Comparison of ENCODE assay signal across 9 cellular contexts in the genomic region with DNA sequence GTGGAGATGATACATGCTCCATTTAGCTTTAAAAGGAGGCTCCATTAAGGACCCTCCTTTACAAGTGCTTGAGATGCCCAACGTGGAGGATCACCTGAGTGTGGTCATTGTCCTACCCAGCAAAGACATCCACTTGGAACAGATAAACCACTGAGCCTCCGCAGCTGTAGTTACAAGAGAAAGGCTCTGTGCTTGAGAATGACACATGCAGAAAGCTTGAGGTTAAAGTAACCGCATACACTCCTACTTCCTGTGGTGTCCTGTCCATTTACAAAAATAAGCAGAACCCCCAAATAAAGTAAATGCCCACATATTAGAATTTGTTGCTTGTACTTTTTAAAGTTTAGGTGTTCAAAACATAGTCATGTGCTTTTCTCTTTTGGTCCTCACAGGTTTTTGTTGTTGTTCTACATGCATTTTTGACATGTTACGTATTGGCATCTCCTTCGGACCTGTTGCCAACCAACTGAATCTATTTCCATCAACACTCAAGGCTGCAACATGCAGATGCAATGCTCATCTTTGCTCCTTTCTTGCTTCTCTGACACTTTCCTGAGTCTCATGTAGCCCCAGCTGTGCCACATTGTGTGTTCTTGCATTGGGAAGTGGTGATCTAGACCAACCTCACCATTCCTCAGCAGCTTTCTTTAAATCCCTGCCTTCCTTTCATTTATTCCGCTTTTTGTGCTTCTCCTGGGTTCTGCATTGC.
DNase-seq lines count a peak whose midpoint lies in the region; ATAC-seq and FAIRE-seq lines count a peak whose summit lies in the region.
"Had no signal": no experiment of that assay in that cellular context is flagged by ENCODE, and none has a peak within 500 bp of the region (broad histone marks: within the 10 kb centered on the region; RNA-seq: fewer than 3 reads in every experiment).

No MANE protein-coding gene starts in this region.

- DNase-seq in GF-D8 (lab: John Stamatoyannopoulos, UW) (peak; percentile 29), HTR-8/SVneo (ENCODE audit: insufficient read length, low spot score) (peak; percentile 30), COR-L47 (lab: John Stamatoyannopoulos, UW) (no peak), NCI-H146 (lab: John Stamatoyannopoulos, UW) (no peak), T-helper 9 cell (no peak), AG08396 (ENCODE audit: low spot score) (no peak)
- DNase-seq in central memory CD8-positive, alpha-beta T cell (ENCODE audit: low spot score in 2 of 2), result no peak

- ATAC-seq in GM21619 (IDR thresholded peaks at IDR 0.05; ENCODE audit: unreplicated experiment), result peak; percentile 93
- peak; percentile 40 for ATAC-seq in central memory CD8-positive, alpha-beta T cell (replicated peaks; ENCODE audit: extremely low read depth, poor library complexity, severe bottlenecking)

- H3K4me1 Mint-ChIP-seq in central memory CD8-positive, alpha-beta T cell, result peaks cover 6% of the 10 kb centered on the region
- H3K4me1 Mint-ChIP-seq: activated naive CD4-positive, alpha-beta T cell treated with anti-CD3 and anti-CD28 coated beads, Interleukin-2, amount 50 U/mL, for 24 hours had no signal

- no peak for FAIRE-seq in HTR-8/SVneo (lab: Jason Lieb, UNC)

- no peaks in the 10 kb centered on the region for H3K36me3 Mint-ChIP-seq in central memory CD8-positive, alpha-beta T cell (ENCODE audit: insufficient read depth)
- H3K36me3 Mint-ChIP-seq: activated naive CD4-positive, alpha-beta T cell treated with anti-CD3 and anti-CD28 coated beads, Interleukin-2, amount 50 U/mL, for 24 hours had no signal

- H3K4me3 Mint-ChIP-seq in central memory CD8-positive, alpha-beta T cell, result no peak overlapping the region
- H3K4me3 Mint-ChIP-seq: activated naive CD4-positive, alpha-beta T cell treated with anti-CD3 and anti-CD28 coated beads, Interleukin-2, amount 50 U/mL, for 24 hours had no signal

- no peaks in the 10 kb centered on the region for H3K9me3 Mint-ChIP-seq in central memory CD8-positive, alpha-beta T cell
- H3K9me3 Mint-ChIP-seq: activated naive CD4-positive, alpha-beta T cell treated with anti-CD3 and anti-CD28 coated beads, Interleukin-2, amount 50 U/mL, for 24 hours had no signal

- H3K27me3 Mint-ChIP-seq in central memory CD8-positive, alpha-beta T cell, result peaks cover 47% of the 10 kb centered on the region

- H3K27ac Mint-ChIP-seq in central memory CD8-positive, alpha-beta T cell (ENCODE audit: low read depth), result no peak overlapping the region
- H3K27ac Mint-ChIP-seq: activated naive CD4-positive, alpha-beta T cell treated with anti-CD3 and anti-CD28 coated beads, Interleukin-2, amount 50 U/mL, for 24 hours had no signal

Comparison
In these comparisons a context has a peak if more than half of its experiments do, and no peak if none do; other contexts are left out.
1. DNase-seq: peak in GF-D8 (single experiment) and HTR-8/SVneo (single experiment); none in central memory CD8-positive, alpha-beta T cell (0 of 2), COR-L47 (single experiment), NCI-H146 (single experiment), T-helper 9 cell (single experiment) and AG08396 (single experiment).